ENCODE assay signal across 26 cellular contexts in the genomic region with DNA sequence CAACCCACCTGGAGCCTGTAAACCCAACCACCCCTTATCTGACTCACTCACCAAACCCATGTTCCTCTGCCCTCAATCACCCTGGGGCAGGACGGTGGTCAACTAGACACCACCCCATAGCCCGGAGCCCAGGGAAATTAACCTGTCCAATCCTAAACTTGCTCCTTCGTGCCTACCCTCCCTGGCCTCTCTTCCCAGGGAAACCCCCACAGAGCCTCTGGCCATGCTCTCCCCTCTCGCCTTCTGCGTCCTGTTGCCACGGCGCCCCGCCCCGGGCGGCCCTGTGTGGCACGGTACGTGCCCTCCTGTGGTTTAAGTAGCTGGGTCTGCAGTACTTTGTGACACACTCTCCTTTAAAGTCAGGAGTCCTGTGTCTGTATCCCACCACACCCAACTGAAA. TPM values are rescaled to one million over a fixed set of nuclear protein-coding genes. Genes with fewer than 3 reads are reported as not detected.
DNase-seq lines count a peak whose midpoint lies in the region; ATAC-seq and TF ChIP-seq lines count a peak whose summit lies in the region.
"Had no signal": no experiment of that assay in that cellular context is flagged by ENCODE, and none has a peak within 500 bp of the region (broad histone marks: within the 10 kb centered on the region; RNA-seq: fewer than 3 reads in every experiment).

No MANE protein-coding gene starts in this region.

- H3K9me3 ChIP-seq in RWPE2 (ENCODE audit: severe bottlenecking) (no peaks in the 10 kb centered on the region), stomach (no peaks in the 10 kb centered on the region)
- H3K9me3 ChIP-seq: lower lobe of right lung, prostate gland had no signal

- no peaks in the 10 kb centered on the region for H3K27me3 ChIP-seq in RWPE2 (ENCODE audit: insufficient read depth, poor library complexity, severe bottlenecking)
- H3K27me3 ChIP-seq in stomach = peaks cover 0 to 29% (median 11%) of the 10 kb centered on the region in 3 donors

- TF ChIP-seq CTCF in RWPE2 (IDR thresholded peaks at IDR 0.05; ENCODE audit: poor library complexity, severe bottlenecking) (no peak), stomach (IDR thresholded peaks at IDR 0.05) (no peak)

- WGBS in stomach, 5 donors = 92 to 99% (median 93%) methylated on average over 12 of the region's 12 CpGs

- TF ChIP-seq EP300 in stomach (IDR thresholded peaks at IDR 0.05) = no peak

- H3K4me3 ChIP-seq in RWPE2 (ENCODE audit: severe bottlenecking) (no peak overlapping the region), stomach (no peak overlapping the region)
- H3K4me3 ChIP-seq: GM23248, lower lobe of right lung, prostate gland had no signal

- intact Hi-C loops in activated CD4-positive, alpha-beta memory T cell treated with anti-CD3 and anti-CD28 coated beads for 36 hours (cut with micrococcal nuclease) = no loop called here
- intact Hi-C loops in stomach (cut with DNase I; ENCODE audit: low total_unique reads) = no loop called here
- intact Hi-C loops in sciatic nerve (cut with DNase I) = no loop called here

- no peaks in the 10 kb centered on the region for H3K27me3 Mint-ChIP-seq in activated CD4-positive, alpha-beta memory T cell treated with anti-CD3 and anti-CD28 coated beads for 36 hours
- peaks cover 5% of the 10 kb centered on the region for H3K27me3 Mint-ChIP-seq in activated CD4-positive, alpha-beta memory T cell treated with anti-CD3 and anti-CD28 coated beads, Interleukin-2, amount 10 ng/mL, durations not matched to agents 7 days and 5 days
- H3K27me3 Mint-ChIP-seq: CD4-positive, alpha-beta T cell had no signal

- no peaks in the 10 kb centered on the region for H3K36me3 Mint-ChIP-seq in activated CD4-positive, alpha-beta memory T cell treated with anti-CD3 and anti-CD28 coated beads for 36 hours
- no peaks in the 10 kb centered on the region for H3K36me3 Mint-ChIP-seq in activated CD4-positive, alpha-beta memory T cell treated with anti-CD3 and anti-CD28 coated beads, Interleukin-2, amount 10 ng/mL, durations not matched to agents 7 days and 5 days (ENCODE audit: low read depth)

- H3K4me1 Mint-ChIP-seq in activated CD4-positive, alpha-beta memory T cell treated with anti-CD3 and anti-CD28 coated beads for 36 hours (ENCODE audit: low read depth) = no peaks in the 10 kb centered on the region
- no peaks in the 10 kb centered on the region for H3K4me1 Mint-ChIP-seq in activated CD4-positive, alpha-beta memory T cell treated with anti-CD3 and anti-CD28 coated beads, Interleukin-2, amount 10 ng/mL, durations not matched to agents 7 days and 5 days

- peak; percentile 5 for DNase-seq in activated CD4-positive, alpha-beta memory T cell treated with anti-CD3 and anti-CD28 coated beads for 36 hours
- no peak for DNase-seq in activated CD4-positive, alpha-beta memory T cell treated with anti-CD3 and anti-CD28 coated beads, Interleukin-2, amount 10 ng/mL, durations not matched to agents 7 days and 5 days
- DNase-seq in RWPE2 (ENCODE audit: low spot score) (peak; percentile 48), mesenteric fat pad (ENCODE audit: low spot score) (peak; percentile 82), stomach (peak; percentile 17), AG20443 (ENCODE audit: low spot score) (no peak), NCI-H1048 (lab: John Stamatoyannopoulos, UW) (no peak), sciatic nerve (ENCODE audit: low spot score) (no peak)
- DNase-seq: activated T-cell treated with anti-CD3 and anti-CD28 coated beads, Interleukin-2, amount 50 U/mL, for 1 hour; effector memory CD4-positive, alpha-beta T cell; EL; glutamatergic neuron; GM23248; HFFc6; IMR-90; lower lobe of right lung; NCI-H1105 treated with DMSO at 0.1 percent for 48 hours; NCI-H2029 treated with DMSO at 0.1 percent for 48 hours; NCI-H2227 treated with DMSO at 0.1 percent for 48 hours; NCI-H526 treated with DMSO at 0.1 percent for 48 hours; stimulated activated naive CD8-positive, alpha-beta T cell treated with anti-CD3 and anti-CD28 coated beads, Interleukin-15, Interleukin-2, amounts not matched to agents 100 U/mL and 50 U/mL, for 24 hours had no signal

- CTCF ChIA-PET in activated CD4-positive, alpha-beta memory T cell treated with anti-CD3 and anti-CD28 coated beads for 36 hours (lab: Charles Lee) = interaction anchor here (1.2 kb wide), 1 partner anchor 16 kb away, joined by 4 read pairs; no protein-coding TSS in a partner anchor
- CTCF ChIA-PET in activated CD4-positive, alpha-beta memory T cell treated with anti-CD3 and anti-CD28 coated beads, Interleukin-2, amount 10 ng/mL, durations not matched to agents 7 days and 5 days (lab: Charles Lee) = interaction anchor here (1.4 kb wide), 1 partner anchor 16 kb away, joined by 4 read pairs; no protein-coding TSS in a partner anchor

- peaks cover 2% of the 10 kb centered on the region; the same call in 1 of the 2 replicates for H3K36me3 ChIP-seq in RWPE2 (ENCODE audit: low read depth)
- H3K36me3 ChIP-seq in stomach = peaks cover 0 to 17% (median 3%) of the 10 kb centered on the region in 4 donors
- H3K36me3 ChIP-seq: lower lobe of right lung, prostate gland had no signal

- H3K4me3 Mint-ChIP-seq in activated CD4-positive, alpha-beta memory T cell treated with anti-CD3 and anti-CD28 coated beads for 36 hours = no peak overlapping the region
- H3K4me3 Mint-ChIP-seq in activated CD4-positive, alpha-beta memory T cell treated with anti-CD3 and anti-CD28 coated beads, Interleukin-2, amount 10 ng/mL, durations not matched to agents 7 days and 5 days = no peak overlapping the region
- H3K4me3 Mint-ChIP-seq: CD4-positive, alpha-beta T cell; HFFc6 had no signal

- no peak for TF ChIP-seq POLR2A in stomach (IDR thresholded peaks at IDR 0.05)

- no peaks in the 10 kb centered on the region for H3K9me3 Mint-ChIP-seq in activated CD4-positive, alpha-beta memory T cell treated with anti-CD3 and anti-CD28 coated beads for 36 hours
- no peaks in the 10 kb centered on the region for H3K9me3 Mint-ChIP-seq in activated CD4-positive, alpha-beta memory T cell treated with anti-CD3 and anti-CD28 coated beads, Interleukin-2, amount 10 ng/mL, durations not matched to agents 7 days and 5 days
- H3K9me3 Mint-ChIP-seq: CD4-positive, alpha-beta T cell; HFFc6 had no signal

- H3K27ac Mint-ChIP-seq in activated CD4-positive, alpha-beta memory T cell treated with anti-CD3 and anti-CD28 coated beads for 36 hours = no peak overlapping the region
- no peak overlapping the region for H3K27ac Mint-ChIP-seq in activated CD4-positive, alpha-beta memory T cell treated with anti-CD3 and anti-CD28 coated beads, Interleukin-2, amount 10 ng/mL, durations not matched to agents 7 days and 5 days
- H3K27ac Mint-ChIP-seq: CD4-positive, alpha-beta T cell; HFFc6 had no signal

- ATAC-seq in RWPE2 (ENCODE audit: low read depth) = peak; percentile 21; the same call in 1 of the 3 replicates
- ATAC-seq in sciatic nerve = no peak
- ATAC-seq: lower lobe of right lung; stimulated activated naive CD8-positive, alpha-beta T cell treated with anti-CD3 and anti-CD28 coated beads, Interleukin-15, Interleukin-2, amounts not matched to agents 100 U/mL and 50 U/mL, for 24 hours had no signal

- H3K27ac ChIP-seq in RWPE2 (ENCODE audit: poor library complexity, severe bottlenecking) (no peak overlapping the region), stomach (no peak overlapping the region)
- H3K27ac ChIP-seq: GM23248, lower lobe of right lung had no signal

- H3K4me1 ChIP-seq in RWPE2 (ENCODE audit: insufficient read depth, poor library complexity, severe bottlenecking) (no peaks in the 10 kb centered on the region), stomach (peaks cover 0 to 11% (median 0%) of the 10 kb centered on the region in 4 donors)
- H3K4me1 ChIP-seq: lower lobe of right lung, prostate gland had no signal

- POLR2A ChIA-PET in activated CD4-positive, alpha-beta memory T cell treated with anti-CD3 and anti-CD28 coated beads for 36 hours (lab: Charles Lee) = no interaction called here
- POLR2A ChIA-PET in activated CD4-positive, alpha-beta memory T cell treated with anti-CD3 and anti-CD28 coated beads, Interleukin-2, amount 10 ng/mL, durations not matched to agents 7 days and 5 days (lab: Charles Lee) = no interaction called here

RNA-seq across cellular contexts. Expression of gene FTCD, which starts 4.0 kb away (rescaled TPM):
- total RNA-seq in activated CD4-positive, alpha-beta memory T cell treated with anti-CD3 and anti-CD28 coated beads for 36 hours = under 1 TPM in 1 of 2 experiments, not detected in 1; 0.22 TPM
- under 1 TPM in 1 of 2 experiments, not detected in 1; 0.18 TPM for total RNA-seq in activated CD4-positive, alpha-beta memory T cell treated with anti-CD3 and anti-CD28 coated beads, Interleukin-2, amount 10 ng/mL, durations not matched to agents 7 days and 5 days
- total RNA-seq in mesenteric fat pad = 0.32 TPM
- total RNA-seq in stomach = 1 to 10 TPM in 2 of 5 donors, not detected in 3; 1.3 to 6.7 TPM
- polyA plus RNA-seq in stomach = 1 to 10 TPM in 1 of 3 donors, under 1 TPM in 2; 0.25 to 2.4 (median 0.53) TPM
- 2.9 TPM for total RNA-seq in sciatic nerve
- total RNA-seq: epithelial cell of proximal tubule; GM23248; IMR-90; T-helper 1 cell treated with Interleukin-12 subunit alpha and Interleukin-12 subunit beta and Interleukin-4 antibody, amounts not matched to agents 30 ng/mL and 1 ng/mL, for 36 hours had no signal
- polyA plus RNA-seq: GM23248, keratinocyte had no signal

RNA-seq across cellular contexts. Expression of gene SPATC1L, which starts 24.9 kb away (rescaled TPM):
- total RNA-seq in activated CD4-positive, alpha-beta memory T cell treated with anti-CD3 and anti-CD28 coated beads for 36 hours = 1 to 10 TPM; 5.7 to 6.7 TPM
- 1 to 10 TPM; 4.2 to 4.4 TPM for total RNA-seq in activated CD4-positive, alpha-beta memory T cell treated with anti-CD3 and anti-CD28 coated beads, Interleukin-2, amount 10 ng/mL, durations not matched to agents 7 days and 5 days
- total RNA-seq in mesenteric fat pad (5.9 TPM), stomach (10 to 100 TPM in 2 of 5 donors, 1 to 10 TPM in 1, under 1 TPM in 1, not detected in 1; 0.72 to 26.4 (median 8.0) TPM), sciatic nerve (9.9 TPM)
- 10 to 100 TPM in 2 of 3 donors, 1 to 10 TPM in 1; 7.0 to 14.2 (median 13.7) TPM for polyA plus RNA-seq in stomach

Comparison
In these comparisons a context has a peak if more than half of its experiments do, and no peak if none do; other contexts are left out.
1. DNase-seq: peak in activated CD4-positive, alpha-beta memory T cell treated with anti-CD3 and anti-CD28 coated beads for 36 hours (single experiment), RWPE2 (single experiment), mesenteric fat pad (single experiment) and stomach (single experiment); none in activated CD4-positive, alpha-beta memory T cell treated with anti-CD3 and anti-CD28 coated beads, Interleukin-2, amount 10 ng/mL, durations not matched to agents 7 days and 5 days (single experiment), AG20443 (single experiment), NCI-H1048 (single experiment) and sciatic nerve (single experiment).